In genomic region chr2:55862269-55862668, GRCh38 we compare ENCODE assay signal across 1 cellular context.
TF ChIP-seq lines count a peak whose summit lies in the region.

No MANE protein-coding gene starts in this region.

TF ChIP-seq in GM23338, 12 proteins besides CTCF, POLR2A, EP300 and RAD21 (continued from another document):
- no peak for TF ChIP-seq ZNF462 (CRISPR knock-in tag; IDR thresholded peaks at IDR 0.05)
- no peak for TF ChIP-seq EZH2 (IDR thresholded peaks at IDR 0.05; ENCODE audit: low read depth, unreplicated experiment)
- TF ChIP-seq ZNF114 (CRISPR knock-in tag; IDR thresholded peaks at IDR 0.05): no peak
- TF ChIP-seq ETS1 (IDR thresholded peaks at IDR 0.05): no peak
- no peak for TF ChIP-seq STAT1 (IDR thresholded peaks at IDR 0.05; ENCODE audit: unreplicated experiment)
- no peak for TF ChIP-seq POLR2AphosphoS5 (IDR thresholded peaks at IDR 0.05; ENCODE audit: low read depth)
- no peak for TF ChIP-seq ZNF331 (CRISPR knock-in tag; IDR thresholded peaks at IDR 0.05; ENCODE audit: low read depth)
- no peak for TF ChIP-seq REST (IDR thresholded peaks at IDR 0.05; ENCODE audit: unreplicated experiment)
- no peak for TF ChIP-seq CREB1 (CRISPR knock-in tag; IDR thresholded peaks at IDR 0.05; ENCODE audit: low read depth)
